Comparison of ENCODE assay signal across 8 cellular contexts in genomic region chrX:48531359-48531954, GRCh38. TPM values are rescaled to one million over a fixed set of nuclear protein-coding genes. Genes with fewer than 3 reads are reported as not detected.
DNase-seq lines count a peak whose midpoint lies in the region; ATAC-seq and TF ChIP-seq lines count a peak whose summit lies in the region.

No MANE protein-coding gene starts in this region.

- intact Hi-C loops in tibial artery (cut with DNase I; ENCODE audit: low total_unique reads), result no loop called here

- CTCF ChIA-PET in RWPE1 (lab: Yijun Ruan, JAX), result interaction anchor here (0.6 kb wide), 1 partner anchor 57 kb away, joined by 3 read pairs; no protein-coding TSS in a partner anchor

- H3K36me3 Mint-ChIP-seq in progenitor cell of endocrine pancreas (ENCODE audit: insufficient read depth), result peaks cover 7% of the 10 kb centered on the region

- no peaks in the 10 kb centered on the region for H3K27me3 ChIP-seq in tibial artery

- H3K27ac ChIP-seq in RWPE1, result peak overlapping the region; percentile 96
- H3K27ac ChIP-seq in epithelial cell of prostate, result peak overlapping the region; percentile 90
- H3K27ac ChIP-seq in tibial artery, result no peak overlapping the region

- ATAC-seq in GM18909 (IDR thresholded peaks at IDR 0.05; ENCODE audit: poor library complexity, unreplicated experiment), result no peak
- ATAC-seq in HG02938 (IDR thresholded peaks at IDR 0.05; ENCODE audit: unreplicated experiment), result no peak
- ATAC-seq in HG03139 (IDR thresholded peaks at IDR 0.05; ENCODE audit: unreplicated experiment), result no peak

- no peaks in the 10 kb centered on the region for H3K4me1 Mint-ChIP-seq in progenitor cell of endocrine pancreas (ENCODE audit: low read depth)

- peak; percentile 78 for DNase-seq in ELR (ENCODE audit: low read depth)
- DNase-seq in RWPE1 (ENCODE audit: low spot score), result peak; percentile 57
- DNase-seq in epithelial cell of prostate (ENCODE audit: low read depth, low spot score), result peak; percentile 54
- DNase-seq in progenitor cell of endocrine pancreas (ENCODE audit: low spot score, unreplicated experiment), result no peak
- no peak for DNase-seq in tibial artery

- peak overlapping the region; percentile 3 for H3K27ac Mint-ChIP-seq in progenitor cell of endocrine pancreas

- no peaks in the 10 kb centered on the region for H3K9me3 ChIP-seq in tibial artery

- peaks cover 0 to 19% (median 0%) of the 10 kb centered on the region in 3 donors for H3K36me3 ChIP-seq in tibial artery

- no peak overlapping the region for H3K4me3 ChIP-seq in tibial artery

- POLR2A ChIA-PET in RWPE1 (lab: Yijun Ruan, JAX; ENCODE audit: low non-redundant PET), result interaction anchor here (0.7 kb wide), 1 partner anchor 484 kb away, joined by 4 read pairs; no protein-coding TSS in a partner anchor

- H3K4me1 ChIP-seq in tibial artery, result no peaks in the 10 kb centered on the region

- TF ChIP-seq CTCF in RWPE1 (conservative IDR thresholded peaks at IDR 0.05; ENCODE audit: low read depth) (no peak), progenitor cell of endocrine pancreas (IDR thresholded peaks at IDR 0.05; ENCODE audit: unreplicated experiment) (no peak), tibial artery (IDR thresholded peaks at IDR 0.05) (no peak)

- H3K4me3 Mint-ChIP-seq in progenitor cell of endocrine pancreas (ENCODE audit: low read depth), result no peak overlapping the region

- peaks cover 24% of the 10 kb centered on the region for H3K9me3 Mint-ChIP-seq in progenitor cell of endocrine pancreas (ENCODE audit: low read depth)

- no peaks in the 10 kb centered on the region for H3K27me3 Mint-ChIP-seq in progenitor cell of endocrine pancreas

RNA-seq across cellular contexts. Expression of gene TBC1D25, which starts 8.1 kb away (rescaled TPM):
- total RNA-seq in progenitor cell of endocrine pancreas, result 12.6 and 14.5 TPM in 2 replicates

RNA-seq across cellular contexts. Expression of gene EBP, which starts 9.8 kb away (rescaled TPM):
- 73.1 and 81.9 TPM in 2 replicates for total RNA-seq in progenitor cell of endocrine pancreas

RNA-seq across cellular contexts. Expression of gene PORCN, which starts 22.7 kb away (rescaled TPM):
- 6.5 and 8.3 TPM in 2 replicates for total RNA-seq in progenitor cell of endocrine pancreas

RNA-seq across cellular contexts. Expression of gene RBM3, which starts 42.8 kb away (rescaled TPM):
- 140 and 169 TPM in 2 replicates for total RNA-seq in progenitor cell of endocrine pancreas

RNA-seq across cellular contexts. Expression of gene FTSJ1, which starts 55.5 kb away (rescaled TPM):
- total RNA-seq in progenitor cell of endocrine pancreas, result 40.5 and 41.8 TPM in 2 replicates

Comparison
In these comparisons a context has a peak if more than half of its experiments do, and no peak if none do; other contexts are left out.
1. DNase-seq: peak in ELR (single experiment), RWPE1 (single experiment) and epithelial cell of prostate (single experiment); none in progenitor cell of endocrine pancreas (single experiment) and tibial artery (0 of 2).
2. H3K27ac ChIP-seq: peak in RWPE1 (single experiment) and epithelial cell of prostate (single experiment); none in tibial artery (0 of 2).